8 cellular contexts compared by ENCODE assay signal in the genomic region with DNA sequence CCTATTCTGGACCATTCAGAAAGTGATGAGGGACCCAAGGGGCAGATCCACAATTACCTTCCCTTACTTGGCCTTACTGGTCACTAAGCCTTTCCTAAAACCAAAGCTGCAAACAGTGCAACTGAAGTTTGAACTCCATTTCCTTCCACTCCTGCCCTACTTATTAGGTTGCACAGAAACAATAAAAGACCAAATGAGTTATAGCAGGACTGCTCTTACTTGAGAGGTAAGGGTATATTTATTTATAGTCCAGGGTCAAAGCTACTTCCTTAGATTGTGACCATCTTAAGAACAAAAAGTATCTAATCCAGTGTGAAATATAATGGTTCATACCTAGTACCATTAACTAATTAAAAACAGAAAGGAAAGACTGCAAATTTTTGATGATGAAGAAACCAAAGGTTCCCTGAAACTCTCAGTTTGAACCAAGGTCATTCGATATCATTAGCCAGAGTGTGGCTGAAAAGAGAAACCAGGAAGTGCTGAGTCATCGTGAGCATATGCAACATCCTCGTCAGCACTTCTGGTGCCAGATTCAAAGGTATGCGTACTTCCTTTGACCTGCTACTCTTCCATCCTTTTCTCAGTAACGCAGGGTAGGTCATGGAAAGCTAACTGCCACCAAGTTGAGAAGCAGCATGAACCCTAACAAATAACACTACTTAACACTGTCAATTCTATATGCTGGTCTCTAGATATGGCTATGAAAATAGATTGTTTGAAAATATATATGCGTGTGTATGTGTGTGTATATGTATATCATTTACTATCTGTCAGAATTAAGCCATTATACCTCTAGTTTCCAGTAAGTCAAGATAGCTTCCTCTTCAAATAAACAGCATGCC. TPM values are rescaled to one million over a fixed set of nuclear protein-coding genes. Genes with fewer than 3 reads are reported as not detected.
DNase-seq lines count a peak whose midpoint lies in the region; ATAC-seq and TF ChIP-seq lines count a peak whose summit lies in the region.

No MANE protein-coding gene starts in this region.

- no peaks in the 10 kb centered on the region for H3K9me3 ChIP-seq in BLaER1

- peaks cover 32% of the 10 kb centered on the region for H4K20me1 ChIP-seq in BLaER1

- peak; percentile 86 for ATAC-seq in GM18907 (IDR thresholded peaks at IDR 0.05; ENCODE audit: unreplicated experiment)
- peak; percentile 78 for ATAC-seq in HG03066 (IDR thresholded peaks at IDR 0.05; ENCODE audit: low read depth, unreplicated experiment)

- H3K27me3 ChIP-seq in BLaER1: no peaks in the 10 kb centered on the region

- no peak overlapping the region for H3K9ac ChIP-seq in BLaER1

- H3K4me2 ChIP-seq in BLaER1: peak overlapping the region; percentile 28; the same call in 1 of the 2 replicates

- no peak overlapping the region for H3K4me3 ChIP-seq in BLaER1
- no peak overlapping the region for H3K4me3 ChIP-seq in fibroblast of the aortic adventitia (ENCODE audit: low read depth, low read length)

- DNase-seq in NCI-H526 (lab: John Stamatoyannopoulos, UW) (peak; percentile 43 to 73), activated T-cell treated with anti-CD3 and anti-CD28 coated beads for 4 hours (peak; percentile 35), fibroblast of the aortic adventitia (ENCODE audit: low read depth) (peak; percentile 96), non-pigmented ciliary epithelial cell (ENCODE audit: low read depth) (peak; percentile 94), NCI-H187 treated with DMSO at 0.1 percent for 48 hours (lab: John Stamatoyannopoulos, UW) (no peak)

- no peak for TF ChIP-seq CTCF in fibroblast of the aortic adventitia (IDR thresholded peaks at IDR 0.05; ENCODE audit: insufficient read depth, low read length)

- peaks cover 17% of the 10 kb centered on the region; the same call in 1 of the 2 replicates for H3K36me3 ChIP-seq in BLaER1

- H3K27ac ChIP-seq in BLaER1: no peak overlapping the region; the same call in 1 of the 2 replicates

- H3K4me1 ChIP-seq in BLaER1: peaks cover 33% of the 10 kb centered on the region

RNA-seq across cellular contexts. Expression of a gene that starts 26.8 kb away (rescaled TPM):
- 11.6 and 36.0 TPM in 2 replicates for total RNA-seq in fibroblast of the aortic adventitia (ENCODE audit: low replicate concordance)
